Comparison of ENCODE assay signal across 8 cellular contexts in genomic region chr15:89244512-89244869, GRCh38. TPM values are rescaled to one million over a fixed set of nuclear protein-coding genes. Genes with fewer than 3 reads are reported as not detected.
DNase-seq lines count a peak whose midpoint lies in the region; ATAC-seq and TF ChIP-seq lines count a peak whose summit lies in the region.

No MANE protein-coding gene starts in this region.

- intact Hi-C loops in A673 (cut with micrococcal nuclease; ENCODE audit: unreplicated experiment) = no loop called here
- intact Hi-C loops in dorsolateral prefrontal cortex (cut with DNase I) = loop anchor here in 1 of 2 donors (5.0 kb wide), 1 partner anchor 37 kb away; no protein-coding TSS in a partner anchor

- H3K4me3 ChIP-seq in A673 (ENCODE audit: low read depth, low read length, poor library complexity, severe bottlenecking) = peak overlapping the region; percentile 73
- peak overlapping the region; percentile 91 for H3K4me3 ChIP-seq in Jurkat, Clone E6-1 (ENCODE audit: low read length)
- peak overlapping the region; percentile 60 to 94 (median 81) for H3K4me3 ChIP-seq in dorsolateral prefrontal cortex
- H3K4me3 ChIP-seq in neuronal stem cell (ENCODE audit: low read length in 2 of 2) = peak overlapping the region; percentile 84 to 97

- H2AK5ac ChIP-seq in neuronal stem cell (ENCODE audit: low read depth, low read length) = no peak overlapping the region

- H3K79me1 ChIP-seq in neuronal stem cell (ENCODE audit: low read depth, low read length) = peaks cover 2% of the 10 kb centered on the region

- peak overlapping the region; percentile 70 for H3K4me2 ChIP-seq in neuronal stem cell (ENCODE audit: insufficient read depth, low read length, poor library complexity, severe bottlenecking)

- no peak for DNase-seq in A673 (ENCODE audit: low spot score)
- no peak for DNase-seq in Jurkat, Clone E6-1 (ENCODE audit: low read depth, low spot score)
- DNase-seq in dorsolateral prefrontal cortex = no peak
- no peak for DNase-seq in neuronal stem cell (ENCODE audit: low spot score)
- no peak for DNase-seq in left lobe of liver (ENCODE audit: low spot score)
- DNase-seq in GM10248 (ENCODE audit: extremely low spot score) = no peak

- no peak overlapping the region for H3K4ac ChIP-seq in neuronal stem cell (ENCODE audit: low read length)

- TF ChIP-seq CTCF in A673 (conservative IDR thresholded peaks at IDR 0.05; ENCODE audit: low read depth, low read length) = no peak
- TF ChIP-seq CTCF in dorsolateral prefrontal cortex (IDR thresholded peaks at IDR 0.05 in 54 of 56, conservative IDR thresholded peaks at IDR 0.05 in 2 of 56; ENCODE audit: low read depth in 1 of 56, partially characterized antibody in 56 of 56) = no peak
- no peak for TF ChIP-seq CTCF in GM10248 (IDR thresholded peaks at IDR 0.05; ENCODE audit: control extremely low read depth, extremely low read depth, low read depth, missing control alignments)

- no TSS peak for BruUV-seq in A673 (replicated peaks; lab: Mats Ljungman, UMichigan)

- H2BK15ac ChIP-seq in neuronal stem cell (ENCODE audit: low read length) = no peak overlapping the region

- H2BK120ac ChIP-seq in neuronal stem cell (ENCODE audit: low read depth, low read length) = no peak overlapping the region

- no peak overlapping the region for H4K8ac ChIP-seq in neuronal stem cell (ENCODE audit: low read depth, low read length)

- H3K23ac ChIP-seq in neuronal stem cell (ENCODE audit: low read depth, low read length, poor library complexity) = no peak overlapping the region

- WGBS in neuronal stem cell (ENCODE audit: extremely low coverage in 2 of 2, insufficient read length in 2 of 2, insufficient replicate concordance in 1 of 2), 2 donors = no CpG with 5 or more reads among the region's 9 CpGs

- H2AFZ ChIP-seq in neuronal stem cell (ENCODE audit: low read length) = peak overlapping the region; percentile 88

- H3K18ac ChIP-seq in neuronal stem cell (ENCODE audit: low read length) = no peak overlapping the region

- POLR2A ChIA-PET in A673 (lab: Charles Lee; ENCODE audit: low non-redundant PET) = no interaction called here
- POLR2A ChIA-PET in GM10248 (lab: Yijun Ruan, JAX) = no interaction called here

- H3K27ac ChIP-seq in A673 (ENCODE audit: low read depth, low read length, poor library complexity, severe bottlenecking) (peak overlapping the region; percentile 79), dorsolateral prefrontal cortex (peak overlapping the region in 2 of 59 donors; percentile 82 to 86), neuronal stem cell (replicated peaks; ENCODE audit: low read length) (no peak overlapping the region)

- peak overlapping the region; percentile 64 for H3K9ac ChIP-seq in neuronal stem cell (ENCODE audit: low read depth, low read length, poor library complexity)

- peaks cover 13% of the 10 kb centered on the region for H3K4me1 ChIP-seq in A673 (ENCODE audit: insufficient read depth, low read length, poor library complexity, severe bottlenecking)
- H3K4me1 ChIP-seq in neuronal stem cell (ENCODE audit: control insufficient read depth in 2 of 2, insufficient read depth in 1 of 2, low read depth in 1 of 2, low read length in 2 of 2) = peaks cover 5 to 7% of the 10 kb centered on the region in 2 donors

- H3K36me3 ChIP-seq in A673 (ENCODE audit: insufficient read depth, low read length, poor library complexity, severe bottlenecking) = peaks cover 26% of the 10 kb centered on the region
- H3K36me3 ChIP-seq in neuronal stem cell (replicated peaks in 1 of 2; ENCODE audit: control insufficient read depth in 2 of 2, insufficient read depth in 2 of 2, low read length in 2 of 2) = peaks cover 7 to 41% of the 10 kb centered on the region in 2 donors

- no peak overlapping the region for H2BK5ac ChIP-seq in neuronal stem cell (ENCODE audit: low read length)

- H3K27me3 ChIP-seq in A673 (replicated peaks; ENCODE audit: insufficient read depth, low read depth, low read length, poor library complexity) (no peaks in the 10 kb centered on the region), dorsolateral prefrontal cortex (no peaks in the 10 kb centered on the region), neuronal stem cell (ENCODE audit: control insufficient read depth in 3 of 3, insufficient read depth in 3 of 3, low read depth in 1 of 3, low read length in 3 of 3) (no peaks in the 10 kb centered on the region)

- ATAC-seq in GM19351 (IDR thresholded peaks at IDR 0.05; ENCODE audit: unreplicated experiment) (peak; percentile 15), GM18519 (IDR thresholded peaks at IDR 0.05; ENCODE audit: low FRiP score, unreplicated experiment) (no peak), left lobe of liver (no peak)

- H3K14ac ChIP-seq in neuronal stem cell (ENCODE audit: low read length) = no peak overlapping the region

- CTCF ChIA-PET in A673 (lab: Charles Lee) (interaction anchor here (0.8 to 1.9 kb wide), 2 partner anchors 38 to 114 kb away, joined by 7 to 10 read pairs; no protein-coding TSS in a partner anchor), GM10248 (lab: Yijun Ruan, JAX) (interaction anchor here (0.9 to 3.0 kb wide), 11 partner anchors 8 to 188 kb away, joined by 3 to 32 read pairs (median 4); no protein-coding TSS in a partner anchor)

- H3K9me3 ChIP-seq in A673 (ENCODE audit: low read depth, low read length, poor library complexity, severe bottlenecking) = peaks cover 2% of the 10 kb centered on the region
- H3K9me3 ChIP-seq in neuronal stem cell (replicated peaks in 1 of 2; ENCODE audit: control insufficient read depth in 2 of 2, insufficient read depth in 1 of 2, low read depth in 1 of 2, low read length in 2 of 2) = peaks cover 3 to 17% of the 10 kb centered on the region in 2 donors

- no peak overlapping the region for H4K91ac ChIP-seq in neuronal stem cell (ENCODE audit: low read depth, low read length, poor library complexity)

- no peak overlapping the region for H2BK12ac ChIP-seq in neuronal stem cell (ENCODE audit: low read length)

RNA-seq across cellular contexts. Expression of gene FANCI, which starts 0.7 kb away (rescaled TPM):
- 163 and 175 TPM in 2 replicates for total RNA-seq in A673 (2021)
- 187 TPM for polyA plus RNA-seq in Jurkat, Clone E6-1 (2012; ENCODE audit: insufficient read depth, insufficient read length)
- total RNA-seq in dorsolateral prefrontal cortex = 10 to 100 TPM in 41 of 120 experiments, 1 to 10 TPM in 79; 5.2 to 24.3 (median 8.9) TPM
- polyA plus RNA-seq in neuronal stem cell (2013, experiment 1 of 2) = 56.2 TPM
- 56.3 TPM for polyA plus RNA-seq in neuronal stem cell (2013, experiment 2 of 2)
- 3.3 TPM for total RNA-seq in left lobe of liver

RNA-seq across cellular contexts. Expression of gene RLBP1, which starts 23.1 kb away (rescaled TPM):
- total RNA-seq in A673 (2021) (not detected in 2 replicates), dorsolateral prefrontal cortex (10 to 100 TPM in 18 of 120 experiments, 1 to 10 TPM in 102; 1.7 to 21.4 (median 6.2) TPM), left lobe of liver (not detected)
- polyA plus RNA-seq in Jurkat, Clone E6-1 (2012; ENCODE audit: insufficient read depth, insufficient read length) = not detected
- 1.2 TPM for polyA plus RNA-seq in neuronal stem cell (2013, experiment 1 of 2)
- polyA plus RNA-seq in neuronal stem cell (2013, experiment 2 of 2) = 1.0 TPM
